ENCODE assay signal across 7 cellular contexts in genomic region chr13:50910483-50910805, GRCh38. TPM values are rescaled to one million over a fixed set of nuclear protein-coding genes. Genes with fewer than 3 reads are reported as not detected.
DNase-seq lines count a peak whose midpoint lies in the region; ATAC-seq, FAIRE-seq and TF ChIP-seq lines count a peak whose summit lies in the region.

No MANE protein-coding gene starts in this region.

- peak overlapping the region; percentile 92 to 93 for H3K4me3 ChIP-seq in duodenal mucosa (ENCODE audit: low read depth in 1 of 2, low read length in 2 of 2)

- DNase-seq in ELR (ENCODE audit: low read depth), result peak; percentile 77
- peak; percentile 49 for DNase-seq in RCC 7860 (ENCODE audit: low spot score)
- peak; percentile 28 for DNase-seq in medulla oblongata (ENCODE audit: extremely low spot score)
- DNase-seq in type B pancreatic cell (ENCODE audit: extremely low spot score, unreplicated experiment), result no peak
- DNase-seq in RPMI8226, result no peak

- no peaks in the 10 kb centered on the region for H3K9me3 ChIP-seq in duodenal mucosa (ENCODE audit: control insufficient read depth in 1 of 2, low read length in 2 of 2)

- ATAC-seq in HG02642 (IDR thresholded peaks at IDR 0.05; ENCODE audit: poor library complexity, unreplicated experiment), result peak; percentile 1

- H3K9ac ChIP-seq in duodenal mucosa (ENCODE audit: low read depth in 1 of 2, low read length in 2 of 2), result peak overlapping the region; percentile 91 to 96

- H3K4me1 Mint-ChIP-seq in type B pancreatic cell (ENCODE audit: unreplicated experiment), result peaks cover 35% of the 10 kb centered on the region

- H3K36me3 Mint-ChIP-seq in type B pancreatic cell, result no peaks in the 10 kb centered on the region

- no peaks in the 10 kb centered on the region for H3K9me3 Mint-ChIP-seq in type B pancreatic cell

- no peak for TF ChIP-seq CTCF in type B pancreatic cell (conservative IDR thresholded peaks at IDR 0.05)

- H3K27ac Mint-ChIP-seq in type B pancreatic cell, result peak overlapping the region; percentile 86

- H3K36me3 ChIP-seq in duodenal mucosa (ENCODE audit: control insufficient read depth in 1 of 2, insufficient read depth in 2 of 2, low read length in 2 of 2), result no peaks in the 10 kb centered on the region

- no peaks in the 10 kb centered on the region for H3K27me3 Mint-ChIP-seq in type B pancreatic cell

- H3K27ac ChIP-seq in duodenal mucosa (ENCODE audit: low read depth, low read length), result peak overlapping the region; percentile 87

- FAIRE-seq in RCC 7860 (lab: Jason Lieb, UNC), result no peak

- peak overlapping the region; percentile 88 for H3K4me3 Mint-ChIP-seq in type B pancreatic cell

- H3K27me3 ChIP-seq in duodenal mucosa (ENCODE audit: control insufficient read depth in 1 of 2, insufficient read depth in 2 of 2, low read length in 2 of 2), result no peaks in the 10 kb centered on the region

- peaks cover 16 to 27% of the 10 kb centered on the region in 2 donors for H3K4me1 ChIP-seq in duodenal mucosa (ENCODE audit: control insufficient read depth in 1 of 2, insufficient read depth in 2 of 2, low read length in 2 of 2)

RNA-seq across cellular contexts. Expression of gene RNASEH2B, which starts 0.9 kb away (rescaled TPM):
- 25.0 and 37.8 TPM in 2 replicates for total RNA-seq in type B pancreatic cell (ENCODE audit: low replicate concordance)

Comparison
In these comparisons a context has a peak if more than half of its experiments do, and no peak if none do; other contexts are left out.
1. DNase-seq: peak in ELR (single experiment), RCC 7860 (single experiment) and medulla oblongata (single experiment); none in type B pancreatic cell (single experiment) and RPMI8226 (single experiment).